In the genomic region with DNA sequence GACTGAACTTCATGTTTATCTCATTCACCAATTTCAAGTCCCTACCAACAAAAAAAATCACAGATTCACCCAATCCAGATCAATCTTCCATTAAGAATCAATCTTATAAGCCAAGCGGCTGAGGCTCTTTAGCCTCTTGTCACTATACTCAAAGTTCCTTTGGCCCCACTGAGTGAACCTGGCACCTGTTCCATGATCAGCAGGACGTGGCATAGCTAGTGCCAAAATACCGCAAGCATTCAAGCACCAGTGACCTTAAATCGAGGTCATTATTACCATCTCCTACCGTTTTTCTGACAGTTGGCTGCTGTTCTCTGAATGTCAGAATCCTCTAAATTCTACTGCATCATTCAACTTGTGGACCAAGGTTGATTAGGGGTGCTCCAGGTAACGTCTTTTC, we compare ENCODE assay signal across 21 cellular contexts.
DNase-seq lines count a peak whose midpoint lies in the region; ATAC-seq and TF ChIP-seq lines count a peak whose summit lies in the region.
"Had no signal": no experiment of that assay in that cellular context is flagged by ENCODE, and none has a peak within 500 bp of the region (broad histone marks: within the 10 kb centered on the region; RNA-seq: fewer than 3 reads in every experiment).

No MANE protein-coding gene starts in this region.

- H2AFZ ChIP-seq in OCI-LY7 (ENCODE audit: low read length): no peak overlapping the region

- DNase-seq in Right ventricle myocardium inferior (ENCODE audit: missing footprints) (peak; percentile 52), cardiac septum (ENCODE audit: low spot score) (no peak), OCI-LY7 (ENCODE audit: low spot score) (peak; percentile 22), left ventricle myocardium superior (peak; percentile 32), thyroid gland (peak; percentile 79 to 83), KBM-7 (no peak)
- DNase-seq: CD4-positive, CD25-positive, alpha-beta regulatory T cell; GDM1; IMR-90; NCI-H1048; NCI-H1417; NCI-H1930; NCI-H2107; NCI-H524 treated with DMSO at 0.1 percent for 48 hours; NCI-H774; RPMI8226; SHP77 treated with DMSO at 0.1 percent for 48 hours had no signal

- H3K27me3 ChIP-seq in thyroid gland (no peaks in the 10 kb centered on the region), gastroesophageal sphincter (no peaks in the 10 kb centered on the region)
- H3K27me3 ChIP-seq: BLaER1 had no signal

- H3K9me2 ChIP-seq in OCI-LY7 (ENCODE audit: insufficient read depth, low read length): no peaks in the 10 kb centered on the region

- no peaks in the 10 kb centered on the region for H3K79me2 ChIP-seq in OCI-LY7 (ENCODE audit: insufficient read depth, low read depth, low read length)

- WGBS in thyroid gland, 2 donors: 31 to 48% methylated on average over 6 of the region's 6 CpGs
- WGBS in gastroesophageal sphincter (ENCODE audit: low coverage in 1 of 2), 2 donors: 90 to 92% methylated on average over 5 to 6 of the region's 6 CpGs

- H3K4me3 ChIP-seq in OCI-LY7 (ENCODE audit: low read depth, low read length, poor library complexity, severe bottlenecking): no peak overlapping the region
- no peak overlapping the region for H3K4me3 ChIP-seq in thyroid gland (replicated peaks in 1 of 3)
- H3K4me3 ChIP-seq in gastroesophageal sphincter: no peak overlapping the region
- H3K4me3 ChIP-seq: BLaER1 had no signal

- H4K20me1 ChIP-seq in OCI-LY7 (ENCODE audit: insufficient read depth, low read length): no peaks in the 10 kb centered on the region
- H4K20me1 ChIP-seq: BLaER1 had no signal

- POLR2A ChIA-PET in OCI-LY7 (lab: Charles Lee): interaction anchor here (0.8 kb wide), 1 partner anchor 9 kb away, joined by 3 read pairs; no protein-coding TSS in a partner anchor

- no peak overlapping the region for H3K4me2 ChIP-seq in OCI-LY7 (ENCODE audit: low read length)
- H3K4me2 ChIP-seq: BLaER1, KMS-11 had no signal

- no peaks in the 10 kb centered on the region for H3K4me1 ChIP-seq in OCI-LY7 (ENCODE audit: insufficient read depth, low read length, poor library complexity, severe bottlenecking)
- H3K4me1 ChIP-seq in thyroid gland: peaks cover 11 to 21% of the 10 kb centered on the region in 2 donors
- no peaks in the 10 kb centered on the region for H3K4me1 ChIP-seq in gastroesophageal sphincter
- H3K4me1 ChIP-seq: BLaER1 had no signal

- CTCF ChIA-PET in OCI-LY7 (lab: Charles Lee; ENCODE audit: unreplicated experiment): no interaction called here

- in situ Hi-C loops in KBM-7 (cut with MboI; ENCODE audit: low pct_unique_long_range_greater_than_20kb, low sequenced_read_pairs): no loop called here

- peak; percentile 62 for ATAC-seq in Right ventricle myocardium inferior
- ATAC-seq in left ventricle myocardium superior: peak; percentile 76
- no peak for ATAC-seq in gastroesophageal sphincter
- ATAC-seq: HCT116 had no signal

- H3K27ac ChIP-seq in OCI-LY7 (ENCODE audit: low read depth, low read length, poor library complexity, severe bottlenecking) (no peak overlapping the region), thyroid gland (peak overlapping the region; percentile 59 to 74 (median 72)), gastroesophageal sphincter (no peak overlapping the region)
- H3K27ac ChIP-seq: BLaER1, KMS-11 had no signal

- H3K9me3 ChIP-seq in OCI-LY7 (ENCODE audit: low read length): no peaks in the 10 kb centered on the region
- no peaks in the 10 kb centered on the region for H3K9me3 ChIP-seq in thyroid gland
- H3K9me3 ChIP-seq in gastroesophageal sphincter: no peaks in the 10 kb centered on the region
- H3K9me3 ChIP-seq: BLaER1 had no signal

- no peak for TF ChIP-seq CTCF in OCI-LY7 (conservative IDR thresholded peaks at IDR 0.05; ENCODE audit: low read length)
- no peak for TF ChIP-seq CTCF in thyroid gland (IDR thresholded peaks at IDR 0.05)
- TF ChIP-seq CTCF in gastroesophageal sphincter (IDR thresholded peaks at IDR 0.05): no peak

- no TSS peak for BruUV-seq in OCI-LY7 (replicated peaks; lab: Mats Ljungman, UMichigan)

- intact Hi-C loops in Right ventricle myocardium inferior (cut with DNase I): loop anchor here (10.0 kb wide), 1 partner anchor 142 kb away; the partner anchor contains the start of gene CADM1
- intact Hi-C loops in cardiac septum (cut with DNase I): no loop called here
- intact Hi-C loops in OCI-LY7 (cut with micrococcal nuclease; ENCODE audit: unreplicated experiment): no loop called here
- intact Hi-C loops in left ventricle myocardium superior (cut with micrococcal nuclease): no loop called here
- intact Hi-C loops in thyroid gland (cut with DNase I): no loop called here

- no peak for TF ChIP-seq POLR2A in thyroid gland (IDR thresholded peaks at IDR 0.05)
- no peak for TF ChIP-seq POLR2A in gastroesophageal sphincter (IDR thresholded peaks at IDR 0.05)

- no peak for TF ChIP-seq EP300 in gastroesophageal sphincter (IDR thresholded peaks at IDR 0.05)

- H3K36me3 ChIP-seq in OCI-LY7 (ENCODE audit: insufficient read depth, low read length): no peaks in the 10 kb centered on the region
- H3K36me3 ChIP-seq in thyroid gland: no peaks in the 10 kb centered on the region
- no peaks in the 10 kb centered on the region for H3K36me3 ChIP-seq in gastroesophageal sphincter
- H3K36me3 ChIP-seq: BLaER1 had no signal

Comparison
In these comparisons a context has a peak if more than half of its experiments do, and no peak if none do; other contexts are left out.
1. DNase-seq: peak in Right ventricle myocardium inferior (single experiment), OCI-LY7 (single experiment), left ventricle myocardium superior (single experiment) and thyroid gland (2 of 2); none in cardiac septum (single experiment) and KBM-7 (single experiment).
2. H3K27ac ChIP-seq: peak in thyroid gland (3 of 3); none in OCI-LY7 (single experiment) and gastroesophageal sphincter (0 of 4).